ENCODE assay signal across 18 cellular contexts in genomic region chr9:38651400-38652042, GRCh38. TPM values are rescaled to one million over a fixed set of nuclear protein-coding genes. Genes with fewer than 3 reads are reported as not detected.
DNase-seq lines count a peak whose midpoint lies in the region; ATAC-seq and TF ChIP-seq lines count a peak whose summit lies in the region.
"Had no signal": no experiment of that assay in that cellular context is flagged by ENCODE, and none has a peak within 500 bp of the region (broad histone marks: within the 10 kb centered on the region; RNA-seq: fewer than 3 reads in every experiment).

No MANE protein-coding gene starts in this region.

- intact Hi-C loops in heart right ventricle (cut with DNase I), result loop anchor here in 1 of 10 donors (10.0 kb wide), 1 partner anchor 53 kb away; no protein-coding TSS in a partner anchor

- H4K20me1 ChIP-seq in osteoblast (ENCODE audit: insufficient read depth, low read length), result no peaks in the 10 kb centered on the region

- H3K4me2 ChIP-seq in osteoblast (ENCODE audit: insufficient read depth, low read length), result no peak overlapping the region

- H3K36me3 ChIP-seq in heart right ventricle (no peaks in the 10 kb centered on the region), osteoblast (ENCODE audit: insufficient read depth, low read length) (no peaks in the 10 kb centered on the region)
- H3K36me3 ChIP-seq: Peyer's patch had no signal

- DNase-seq in GM12865 (ENCODE audit: low read depth) (peak; percentile 27), heart right ventricle (peak in 1 of 2 donors; percentile 28), osteoblast (ENCODE audit: insufficient read length, low spot score, missing footprints) (peak; percentile 52), activated gamma-delta T cell (lab: John Stamatoyannopoulos, UW) (no peak), hepatic stellate cell (ENCODE audit: low spot score) (no peak), NCI-H187 treated with DMSO at 0.1 percent for 48 hours (lab: John Stamatoyannopoulos, UW) (no peak)
- no peak for DNase-seq in stimulated activated CD8-positive, alpha-beta memory T cell treated with anti-CD3 and anti-CD28 coated beads, Interleukin-4, amount 100 ng/mL, for 48 hours
- DNase-seq: CD4-positive, alpha-beta memory T cell; DMS79; GOT3; MM.1S; NCI-H1105; NCI-H1930; NCI-H2171 treated with DMSO at 0.1 percent for 48 hours; NCI-H774; Peyer's patch; SHP77 treated with DMSO at 0.1 percent for 48 hours had no signal

- H3K9me3 ChIP-seq in heart right ventricle (no peaks in the 10 kb centered on the region), osteoblast (ENCODE audit: low read depth, low read length) (no peaks in the 10 kb centered on the region)
- H3K9me3 ChIP-seq: Peyer's patch had no signal

- peak overlapping the region in 8 of 10 donors; percentile 17 to 79 (median 77) for H3K27ac ChIP-seq in heart right ventricle
- H3K27ac ChIP-seq in osteoblast (ENCODE audit: low read depth, low read length), result no peak overlapping the region
- H3K27ac ChIP-seq: Peyer's patch had no signal

- TF ChIP-seq CTCF in GM12865 (IDR thresholded peaks at IDR 0.05; ENCODE audit: insufficient read depth, low read depth, low read length, missing control alignments) (no peak), heart right ventricle (IDR thresholded peaks at IDR 0.05) (no peak), osteoblast (IDR thresholded peaks at IDR 0.05; ENCODE audit: extremely low read depth, low read depth, low read length) (no peak)

- H3K79me2 ChIP-seq in osteoblast (ENCODE audit: insufficient read depth, low read length), result no peaks in the 10 kb centered on the region

- H3K4me3 ChIP-seq in GM12865 (ENCODE audit: low read depth, low read length) (no peak overlapping the region), heart right ventricle (peak overlapping the region in 4 of 10 donors; percentile 2 to 43 (median 27)), osteoblast (ENCODE audit: insufficient read depth, low read length) (no peak overlapping the region)
- H3K4me3 ChIP-seq: Peyer's patch had no signal

- H3K4me1 ChIP-seq in heart right ventricle (peaks cover 0 to 22% (median 0%) of the 10 kb centered on the region in 9 donors), osteoblast (ENCODE audit: insufficient read depth, low read length) (no peaks in the 10 kb centered on the region)
- H3K4me1 ChIP-seq: Peyer's patch had no signal

- peak; percentile 67 for ATAC-seq in HG03442 (IDR thresholded peaks at IDR 0.05; ENCODE audit: unreplicated experiment)
- peak; percentile 18 to 65 (median 52) for ATAC-seq in heart right ventricle

- H3K27me3 ChIP-seq in heart right ventricle (no peaks in the 10 kb centered on the region), osteoblast (ENCODE audit: insufficient read depth, low read length) (no peaks in the 10 kb centered on the region)
- H3K27me3 ChIP-seq: Peyer's patch had no signal

- no peak overlapping the region for H2AFZ ChIP-seq in osteoblast (ENCODE audit: low read length)

- WGBS in heart right ventricle, 2 donors, result 16 to 26% methylated on average over 8 of the region's 8 CpGs

RNA-seq across cellular contexts. Expression of gene ANKRD18A, which starts 31.1 kb away (rescaled TPM):
- total RNA-seq in heart right ventricle, result 1 to 10 TPM in 8 of 10 donors, under 1 TPM in 2; 0.22 to 5.5 (median 3.1) TPM
- polyA plus RNA-seq in heart right ventricle, result 1 to 10 TPM in 1 of 2 donors, under 1 TPM in 1; 0.75 to 1.9 TPM
- total RNA-seq in osteoblast, result under 0.01 TPM in 1 of 2 replicates, not detected in the other

Comparison
In these comparisons a context has a peak if more than half of its experiments do, and no peak if none do; other contexts are left out.
1. DNase-seq: peak in GM12865 (single experiment) and osteoblast (single experiment); none in activated gamma-delta T cell (single experiment), stimulated activated CD8-positive, alpha-beta memory T cell treated with anti-CD3 and anti-CD28 coated beads, Interleukin-4, amount 100 ng/mL, for 48 hours (single experiment), hepatic stellate cell (single experiment) and NCI-H187 treated with DMSO at 0.1 percent for 48 hours (single experiment).